ENCODE assay signal across 9 cellular contexts in the genomic region with DNA sequence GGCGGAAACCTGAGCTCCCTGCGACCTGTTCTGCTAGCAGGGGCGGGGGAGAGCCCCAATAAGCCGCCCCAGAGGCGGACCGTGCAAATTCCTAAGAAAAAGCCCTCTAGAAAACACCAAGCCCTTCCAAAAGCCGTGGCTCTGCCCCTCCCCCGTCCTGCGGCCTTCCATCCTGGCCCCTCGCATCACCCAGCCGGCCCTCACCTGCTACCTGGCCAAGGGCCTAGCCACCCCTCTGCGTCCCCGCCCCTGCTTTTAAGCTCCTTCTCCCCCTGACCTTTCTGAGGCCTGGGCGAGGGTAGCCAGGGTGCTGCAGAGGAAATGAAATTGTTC. TPM values are rescaled to one million over a fixed set of nuclear protein-coding genes. Genes with fewer than 3 reads are reported as not detected.
DNase-seq lines count a peak whose midpoint lies in the region; ATAC-seq and TF ChIP-seq lines count a peak whose summit lies in the region.
"Had no signal": no experiment of that assay in that cellular context is flagged by ENCODE, and none has a peak within 500 bp of the region (broad histone marks: within the 10 kb centered on the region; RNA-seq: fewer than 3 reads in every experiment).

No MANE protein-coding gene starts in this region.

- H3K18ac ChIP-seq in trophoblast cell (ENCODE audit: low read length): peak overlapping the region; percentile 98

- peak overlapping the region; percentile 88 for H2BK12ac ChIP-seq in trophoblast cell (ENCODE audit: low read length)

- ATAC-seq in Right ventricle myocardium inferior (no peak), HG02798 (IDR thresholded peaks at IDR 0.05; ENCODE audit: poor library complexity, unreplicated experiment) (no peak), GM19328 (IDR thresholded peaks at IDR 0.05; ENCODE audit: unreplicated experiment) (no peak)

- H3K36me3 ChIP-seq in right atrium auricular region (no peaks in the 10 kb centered on the region), iPS-18a (ENCODE audit: control insufficient read depth, low read depth, low read length) (no peaks in the 10 kb centered on the region), trophoblast cell (ENCODE audit: control insufficient read depth in 1 of 2, insufficient read depth in 2 of 2, low read length in 2 of 2) (no peaks in the 10 kb centered on the region)

- peaks cover 29% of the 10 kb centered on the region for H3K79me1 ChIP-seq in trophoblast cell (ENCODE audit: low read length)

- no peak for DNase-seq in right atrium auricular region (ENCODE audit: low spot score)
- no peak for DNase-seq in Right ventricle myocardium inferior (ENCODE audit: missing footprints)
- DNase-seq in trophoblast cell: no peak
- DNase-seq in activated naive CD8-positive, alpha-beta T cell treated with anti-CD3 and anti-CD28 coated beads for 36 hours: no peak
- DNase-seq in NCI-H526 (lab: John Stamatoyannopoulos, UW): no peak
- DNase-seq: Caco-2 had no signal

- peak overlapping the region; percentile 96 for H2AFZ ChIP-seq in trophoblast cell (ENCODE audit: insufficient read depth, low read length, poor library complexity)

- H2BK5ac ChIP-seq in trophoblast cell (ENCODE audit: low read depth, low read length, poor library complexity): peak overlapping the region; percentile 60

- intact Hi-C loops in Right ventricle myocardium inferior (cut with DNase I): no loop called here

- H4K12ac ChIP-seq in trophoblast cell (ENCODE audit: low read depth, low read length): peak overlapping the region; percentile 70

- no peaks in the 10 kb centered on the region for H3K9me3 ChIP-seq in right atrium auricular region
- no peaks in the 10 kb centered on the region for H3K9me3 ChIP-seq in iPS-18a (ENCODE audit: control insufficient read depth, low read depth, low read length)
- H3K9me3 ChIP-seq in trophoblast cell (ENCODE audit: insufficient read depth, low read depth, low read length): no peaks in the 10 kb centered on the region
- H3K9me3 ChIP-seq: Caco-2 had no signal

- peaks cover 76% of the 10 kb centered on the region for H3K27me3 Mint-ChIP-seq in activated naive CD8-positive, alpha-beta T cell treated with anti-CD3 and anti-CD28 coated beads for 36 hours

- H3K4me1 Mint-ChIP-seq in activated naive CD8-positive, alpha-beta T cell treated with anti-CD3 and anti-CD28 coated beads for 36 hours: peaks cover 5% of the 10 kb centered on the region

- peak overlapping the region; percentile 94 for H3K14ac ChIP-seq in trophoblast cell (ENCODE audit: low read length)

- peak overlapping the region; percentile 85 for H4K91ac ChIP-seq in trophoblast cell (ENCODE audit: low read depth, low read length)

- peak overlapping the region; percentile 96 for H4K8ac ChIP-seq in trophoblast cell (ENCODE audit: low read depth, low read length)

- H3K27ac Mint-ChIP-seq in activated naive CD8-positive, alpha-beta T cell treated with anti-CD3 and anti-CD28 coated beads for 36 hours: no peak overlapping the region

- no peak overlapping the region for H3K4me3 Mint-ChIP-seq in activated naive CD8-positive, alpha-beta T cell treated with anti-CD3 and anti-CD28 coated beads for 36 hours

- no peaks in the 10 kb centered on the region for H3K36me3 Mint-ChIP-seq in activated naive CD8-positive, alpha-beta T cell treated with anti-CD3 and anti-CD28 coated beads for 36 hours

- H3K79me2 ChIP-seq in trophoblast cell (ENCODE audit: control insufficient read depth, insufficient read depth, low read length, poor library complexity): peaks cover 17% of the 10 kb centered on the region

- no peak overlapping the region for H3K23ac ChIP-seq in trophoblast cell (ENCODE audit: low read length)

- H2BK120ac ChIP-seq in trophoblast cell (ENCODE audit: insufficient read depth, low read length, poor library complexity): peak overlapping the region; percentile 92

- peaks cover 0 to 20% of the 10 kb centered on the region in 2 donors for H3K4me1 ChIP-seq in right atrium auricular region
- H3K4me1 ChIP-seq in iPS-18a (ENCODE audit: control insufficient read depth, low read depth, low read length): peaks cover 56% of the 10 kb centered on the region
- H3K4me1 ChIP-seq in trophoblast cell (ENCODE audit: control insufficient read depth in 1 of 2, insufficient read depth in 2 of 2, low read length in 2 of 2): peaks cover 12 to 14% of the 10 kb centered on the region in 2 experiments

- no peaks in the 10 kb centered on the region for H3K27me3 ChIP-seq in right atrium auricular region
- peaks cover 44% of the 10 kb centered on the region for H3K27me3 ChIP-seq in iPS-18a (ENCODE audit: control insufficient read depth, insufficient read depth, low read length)
- no peaks in the 10 kb centered on the region for H3K27me3 ChIP-seq in trophoblast cell (ENCODE audit: insufficient read depth, low read length)

- H2AK5ac ChIP-seq in trophoblast cell (ENCODE audit: low read length): no peak overlapping the region

- H3K27ac ChIP-seq in right atrium auricular region (peak overlapping the region; percentile 22 to 32), iPS-18a (ENCODE audit: low read length) (no peak overlapping the region), trophoblast cell (ENCODE audit: low read depth, low read length) (peak overlapping the region; percentile 6)

- peaks cover 2% of the 10 kb centered on the region for H3K9me3 Mint-ChIP-seq in activated naive CD8-positive, alpha-beta T cell treated with anti-CD3 and anti-CD28 coated beads for 36 hours

- peak overlapping the region; percentile 87 for H3K4me2 ChIP-seq in trophoblast cell (ENCODE audit: low read length)

- H3K4me3 ChIP-seq in right atrium auricular region (peak overlapping the region; percentile 23 to 48), iPS-18a (ENCODE audit: low read length) (peak overlapping the region; percentile 58), trophoblast cell (ENCODE audit: low read depth, low read length) (no peak overlapping the region)

- peak overlapping the region; percentile 24 for H3K4ac ChIP-seq in trophoblast cell (ENCODE audit: low read depth, low read length)

- H3K9ac ChIP-seq in iPS-18a (ENCODE audit: low read length) (peak overlapping the region; percentile 51), trophoblast cell (ENCODE audit: low read length) (no peak overlapping the region)

- TF ChIP-seq CTCF in right atrium auricular region (IDR thresholded peaks at IDR 0.05): no peak

- no CpG with 5 or more reads among the region's 14 CpGs for WGBS in trophoblast cell (ENCODE audit: extremely low coverage, insufficient coverage, insufficient read length)

RNA-seq across cellular contexts. Expression of a gene that starts 24.9 kb away (rescaled TPM):
- 1 to 10 TPM; 2.1 to 2.6 TPM for total RNA-seq in right atrium auricular region
- 2.6 TPM for total RNA-seq in Right ventricle myocardium inferior
- polyA plus RNA-seq in trophoblast cell (2013): 27.4 and 28.4 TPM in 2 replicates
- total RNA-seq in activated naive CD8-positive, alpha-beta T cell treated with anti-CD3 and anti-CD28 coated beads for 36 hours: under 1 TPM in 1 of 2 experiments, not detected in 1; 0.54 TPM

RNA-seq across cellular contexts. Expression of a gene that starts 33.5 kb away (rescaled TPM):
- total RNA-seq in right atrium auricular region (10 to 100 TPM; 18.8 to 27.2 TPM), Right ventricle myocardium inferior (18.3 TPM)
- polyA plus RNA-seq in trophoblast cell (2013): 53.9 and 56.9 TPM in 2 replicates
- 10 to 100 TPM; 33.9 to 36.2 TPM for total RNA-seq in activated naive CD8-positive, alpha-beta T cell treated with anti-CD3 and anti-CD28 coated beads for 36 hours
